Comparison of ENCODE assay signal across 7 cellular contexts in the genomic region with DNA sequence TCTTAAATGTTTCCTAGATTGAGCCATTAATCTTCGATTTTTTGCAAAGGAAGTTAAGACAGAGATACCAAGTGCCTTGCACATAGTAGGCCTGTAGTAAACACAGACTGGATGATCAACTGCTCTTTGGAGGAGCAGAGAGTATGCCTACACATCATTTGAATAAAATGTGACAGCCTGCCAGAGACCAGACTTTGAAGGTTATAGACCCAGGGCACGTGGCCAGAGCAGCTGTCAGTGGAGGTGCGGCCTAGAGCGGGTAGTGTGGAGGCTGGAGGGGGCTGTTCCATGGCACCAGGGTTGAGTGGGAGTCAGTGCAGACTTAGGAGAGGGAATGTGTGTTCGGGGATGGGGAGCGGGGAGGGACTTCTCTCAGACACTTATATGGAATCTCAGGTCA.
DNase-seq lines count a peak whose midpoint lies in the region; ATAC-seq, FAIRE-seq and TF ChIP-seq lines count a peak whose summit lies in the region.

No MANE protein-coding gene starts in this region.

- peaks cover 48% of the 10 kb centered on the region for H3K79me2 ChIP-seq in smooth muscle cell (ENCODE audit: low read depth)

- no peak for TF ChIP-seq CTCF in heart right ventricle (IDR thresholded peaks at IDR 0.05)
- no peak for TF ChIP-seq CTCF in smooth muscle cell (IDR thresholded peaks at IDR 0.05; ENCODE audit: borderline replicate concordance, insufficient read depth, poor library complexity, severe bottlenecking)

- WGBS in heart right ventricle, 2 donors: 42 to 45% methylated on average over 6 of the region's 6 CpGs
- WGBS in smooth muscle cell (ENCODE audit: low lambda C conversion rate): 26% methylated on average over 6 of the region's 6 CpGs

- no peaks in the 10 kb centered on the region for H4K20me1 ChIP-seq in smooth muscle cell (ENCODE audit: low read depth)

- peaks cover 96% of the 10 kb centered on the region for H3K4me1 Mint-ChIP-seq in activated T-helper 1 cell treated with anti-CD3 and anti-CD28 coated beads, Interleukin-12 subunit alpha, Interleukin-12 subunit beta, Interleukin-2, Interleukin-4 antibody, amounts not matched to agents 30 ng/mL and 10 ng/mL and 1 ng/mL, durations not matched to agents 14 hours and 24 hours and 36 hours (ENCODE audit: low read depth)

- peak overlapping the region; percentile 14 to 87 (median 74) for H3K27ac ChIP-seq in heart right ventricle
- peak overlapping the region; percentile 99 for H3K27ac ChIP-seq in smooth muscle cell (ENCODE audit: low read depth)

- H3K4me2 ChIP-seq in smooth muscle cell: peak overlapping the region; percentile 78

- FAIRE-seq in HTR-8/SVneo (lab: Jason Lieb, UNC): peak; percentile 74

- no peak overlapping the region for H2AFZ ChIP-seq in smooth muscle cell (ENCODE audit: low read depth)

- DNase-seq in HTR-8/SVneo (ENCODE audit: insufficient read length, low spot score): peak; percentile 56
- DNase-seq in activated T-helper 1 cell treated with anti-CD3 and anti-CD28 coated beads, Interleukin-12 subunit alpha, Interleukin-12 subunit beta, Interleukin-2, Interleukin-4 antibody, amounts not matched to agents 30 ng/mL and 10 ng/mL and 1 ng/mL, durations not matched to agents 14 hours and 24 hours and 36 hours (ENCODE audit: low spot score): no peak
- peak; percentile 45 to 56 for DNase-seq in heart right ventricle
- DNase-seq in smooth muscle cell (lab: John Stamatoyannopoulos, UW; ENCODE audit: unreplicated experiment): no peak
- no peak for DNase-seq in H7

- no peaks in the 10 kb centered on the region for H3K9me3 Mint-ChIP-seq in activated T-helper 1 cell treated with anti-CD3 and anti-CD28 coated beads, Interleukin-12 subunit alpha, Interleukin-12 subunit beta, Interleukin-2, Interleukin-4 antibody, amounts not matched to agents 30 ng/mL and 10 ng/mL and 1 ng/mL, durations not matched to agents 14 hours and 24 hours and 36 hours

- H3K4me3 Mint-ChIP-seq in activated T-helper 1 cell treated with anti-CD3 and anti-CD28 coated beads, Interleukin-12 subunit alpha, Interleukin-12 subunit beta, Interleukin-2, Interleukin-4 antibody, amounts not matched to agents 30 ng/mL and 10 ng/mL and 1 ng/mL, durations not matched to agents 14 hours and 24 hours and 36 hours: peak overlapping the region; percentile 55

- peak overlapping the region; percentile 97 for H3K27ac Mint-ChIP-seq in activated T-helper 1 cell treated with anti-CD3 and anti-CD28 coated beads, Interleukin-12 subunit alpha, Interleukin-12 subunit beta, Interleukin-2, Interleukin-4 antibody, amounts not matched to agents 30 ng/mL and 10 ng/mL and 1 ng/mL, durations not matched to agents 14 hours and 24 hours and 36 hours

- peak in 6 of 8 donors; percentile 18 to 50 (median 36) for ATAC-seq in heart right ventricle
- no peak for ATAC-seq in GM21528 (IDR thresholded peaks at IDR 0.05; ENCODE audit: low FRiP score, unreplicated experiment)
- ATAC-seq in HG02884 (IDR thresholded peaks at IDR 0.05; ENCODE audit: unreplicated experiment): no peak

- no peaks in the 10 kb centered on the region for H3K27me3 ChIP-seq in heart right ventricle
- H3K27me3 ChIP-seq in smooth muscle cell (ENCODE audit: low read depth): no peaks in the 10 kb centered on the region
- H3K27me3 ChIP-seq in H7 (ENCODE audit: control insufficient read depth, insufficient read depth, low read length): no peaks in the 10 kb centered on the region

- peaks cover 26% of the 10 kb centered on the region for H3K36me3 Mint-ChIP-seq in activated T-helper 1 cell treated with anti-CD3 and anti-CD28 coated beads, Interleukin-12 subunit alpha, Interleukin-12 subunit beta, Interleukin-2, Interleukin-4 antibody, amounts not matched to agents 30 ng/mL and 10 ng/mL and 1 ng/mL, durations not matched to agents 14 hours and 24 hours and 36 hours (ENCODE audit: low read depth)

- peaks cover 22 to 100% (median 75%) of the 10 kb centered on the region in 9 donors for H3K4me1 ChIP-seq in heart right ventricle
- peaks cover 81% of the 10 kb centered on the region for H3K4me1 ChIP-seq in smooth muscle cell (ENCODE audit: low read depth)

- H3F3A ChIP-seq in smooth muscle cell (ENCODE audit: low read depth): peaks cover 66% of the 10 kb centered on the region

- H3K4me3 ChIP-seq in heart right ventricle (no peak overlapping the region), smooth muscle cell (no peak overlapping the region), H7 (ENCODE audit: insufficient read depth, low read depth, low read length) (no peak overlapping the region)

- no peaks in the 10 kb centered on the region for H3K27me3 Mint-ChIP-seq in activated T-helper 1 cell treated with anti-CD3 and anti-CD28 coated beads, Interleukin-12 subunit alpha, Interleukin-12 subunit beta, Interleukin-2, Interleukin-4 antibody, amounts not matched to agents 30 ng/mL and 10 ng/mL and 1 ng/mL, durations not matched to agents 14 hours and 24 hours and 36 hours (ENCODE audit: insufficient read depth)

- H3K36me3 ChIP-seq in heart right ventricle (no peaks in the 10 kb centered on the region), smooth muscle cell (ENCODE audit: low read depth) (no peaks in the 10 kb centered on the region), H7 (replicated peaks; ENCODE audit: control insufficient read depth, insufficient read depth, low read length) (no peaks in the 10 kb centered on the region)

- intact Hi-C loops in activated T-helper 1 cell treated with anti-CD3 and anti-CD28 coated beads, Interleukin-12 subunit alpha, Interleukin-12 subunit beta, Interleukin-2, Interleukin-4 antibody, amounts not matched to agents 30 ng/mL and 10 ng/mL and 1 ng/mL, durations not matched to agents 14 hours and 24 hours and 36 hours (cut with micrococcal nuclease): loop anchor here (2.0 to 5.0 kb wide), 2 partner anchors 15 to 124 kb away; no protein-coding TSS in a partner anchor
- intact Hi-C loops in heart right ventricle (cut with DNase I): loop anchor here in 2 of 10 donors (5.0 kb wide), 2 partner anchors 39 to 79 kb away; a partner anchor contains a TSS

- H3K9me3 ChIP-seq in heart right ventricle (no peaks in the 10 kb centered on the region), smooth muscle cell (replicated peaks; ENCODE audit: low read depth) (no peaks in the 10 kb centered on the region)

- peak overlapping the region; percentile 88 for H3K9ac ChIP-seq in smooth muscle cell (ENCODE audit: low read depth)

Comparison
In these comparisons a context has a peak if more than half of its experiments do, and no peak if none do; other contexts are left out.
1. DNase-seq: peak in HTR-8/SVneo (single experiment) and heart right ventricle (2 of 2); none in activated T-helper 1 cell treated with anti-CD3 and anti-CD28 coated beads, Interleukin-12 subunit alpha, Interleukin-12 subunit beta, Interleukin-2, Interleukin-4 antibody, amounts not matched to agents 30 ng/mL and 10 ng/mL and 1 ng/mL, durations not matched to agents 14 hours and 24 hours and 36 hours (single experiment), smooth muscle cell (single experiment) and H7 (single experiment).
2. ATAC-seq: peak in heart right ventricle (6 of 8); none in GM21528 (single experiment) and HG02884 (single experiment).